In the genomic region with DNA sequence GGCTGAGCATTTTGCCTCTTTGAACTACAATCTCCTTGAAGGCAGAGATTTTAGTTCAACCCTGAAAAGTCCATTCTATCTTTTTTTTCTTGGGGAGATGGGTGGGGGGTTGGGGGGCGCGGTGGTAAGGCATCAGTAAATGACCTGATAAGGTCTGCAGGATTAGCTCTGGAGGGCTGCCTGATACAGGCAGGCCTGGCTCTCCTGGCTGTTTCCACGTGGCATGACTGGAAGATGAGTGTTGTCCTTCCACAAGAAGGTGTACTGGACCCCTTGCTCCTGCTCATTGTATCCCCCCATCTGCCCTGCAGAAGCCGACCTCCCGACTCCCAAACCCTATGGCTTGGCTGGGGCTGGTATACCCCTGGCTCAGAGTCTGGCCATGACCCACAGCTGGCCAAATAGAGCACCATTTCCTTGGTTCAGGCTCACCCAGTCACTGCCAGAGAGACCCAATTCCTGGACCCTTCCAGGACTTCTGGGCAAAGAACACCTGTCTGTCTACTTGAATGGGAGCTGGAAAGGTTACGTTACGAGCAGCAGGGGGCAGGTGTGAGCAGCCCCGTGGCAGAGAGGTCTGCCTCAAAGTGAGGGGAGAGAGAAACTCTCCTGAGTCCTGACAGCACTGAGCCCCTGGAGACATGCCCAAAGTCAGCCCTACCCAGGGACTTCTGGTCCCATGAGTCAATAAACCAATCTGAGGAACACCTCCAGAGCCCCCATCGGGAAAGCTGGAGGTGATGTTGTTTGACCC, we compare ENCODE assay signal across 8 cellular contexts. TPM values are rescaled to one million over a fixed set of nuclear protein-coding genes. Genes with fewer than 3 reads are reported as not detected.
DNase-seq lines count a peak whose midpoint lies in the region; ATAC-seq and TF ChIP-seq lines count a peak whose summit lies in the region.

No MANE protein-coding gene starts in this region.

- no peaks in the 10 kb centered on the region for H3K27me3 ChIP-seq in ACC112 (ENCODE audit: insufficient read depth, low read length)
- no peaks in the 10 kb centered on the region for H3K27me3 ChIP-seq in GM23248 (replicated peaks; ENCODE audit: insufficient read depth)
- peaks cover 0 to 3% (median 0%) of the 10 kb centered on the region in 45 donors for H3K27me3 ChIP-seq in dorsolateral prefrontal cortex

- H3K27ac Mint-ChIP-seq in nephron progenitor cell = no peak overlapping the region

- 75 to 81% methylated on average over 8 to 9 of the region's 9 CpGs for whole genome bisulfite sequencing in GM23248 (ENCODE audit: low coverage in 1 of 2, low lambda C conversion rate in 2 of 2, missing lambda C conversion rate in 2 of 2), 2 experiments

- H3K9ac ChIP-seq in GM23248 = no peak overlapping the region

- H3K27ac ChIP-seq in ACC112 (ENCODE audit: low read depth, low read length) = peak overlapping the region; percentile 54
- no peak overlapping the region for H3K27ac ChIP-seq in GM23248
- H3K27ac ChIP-seq in dorsolateral prefrontal cortex = peak overlapping the region in 1 of 59 donors; percentile 31

- peaks cover 16% of the 10 kb centered on the region for H3K27me3 Mint-ChIP-seq in nephron progenitor cell (ENCODE audit: low read depth, poor library complexity)

- ATAC-seq in GM19452 (IDR thresholded peaks at IDR 0.05; ENCODE audit: unreplicated experiment) = no peak
- no peak for ATAC-seq in HG02642 (IDR thresholded peaks at IDR 0.05; ENCODE audit: poor library complexity, unreplicated experiment)
- ATAC-seq in GM18502 (IDR thresholded peaks at IDR 0.05; ENCODE audit: poor library complexity, unreplicated experiment) = no peak

- in situ Hi-C loops in GM23248 (cut with MboI) = no loop called here

- peaks cover 8% of the 10 kb centered on the region for H3K36me3 Mint-ChIP-seq in nephron progenitor cell (ENCODE audit: low read depth)

- H3K4me3 ChIP-seq in ACC112 (ENCODE audit: low read depth, low read length) (no peak overlapping the region), GM23248 (no peak overlapping the region), dorsolateral prefrontal cortex (no peak overlapping the region)

- H3K9me3 Mint-ChIP-seq in nephron progenitor cell = peaks cover 3% of the 10 kb centered on the region

- peaks cover 50% of the 10 kb centered on the region for H3K4me1 ChIP-seq in ACC112 (ENCODE audit: control insufficient read depth, insufficient read depth, low read length, unreplicated experiment)
- H3K4me1 ChIP-seq in GM23248 (ENCODE audit: insufficient read depth) = peaks cover 33% of the 10 kb centered on the region

- 0 out of 2 replicates have a peak, but pooled peaks cover 3% of the 10 kb centered on the region for H3F3A ChIP-seq in GM23248 (ENCODE audit: insufficient read depth)

- H3K4me2 ChIP-seq in GM23248 (ENCODE audit: unreplicated experiment) = no peak overlapping the region

- no peaks in the 10 kb centered on the region for H3K79me2 ChIP-seq in ACC112 (ENCODE audit: control insufficient read depth, insufficient read depth, low read length, unreplicated experiment)
- H3K79me2 ChIP-seq in GM23248 (ENCODE audit: insufficient read depth) = peaks cover 15% of the 10 kb centered on the region

- no peak overlapping the region for H3K4me3 Mint-ChIP-seq in nephron progenitor cell

- H3K36me3 ChIP-seq in ACC112 (ENCODE audit: insufficient read depth, low read length) (no peaks in the 10 kb centered on the region), GM23248 (ENCODE audit: low read depth) (no peaks in the 10 kb centered on the region)

- H3K9me3 ChIP-seq in GM23248 (ENCODE audit: low read depth) = no peaks in the 10 kb centered on the region

- no peaks in the 10 kb centered on the region for H3K9me2 ChIP-seq in GM23248 (ENCODE audit: insufficient read depth)

- H4K20me1 ChIP-seq in GM23248 (ENCODE audit: insufficient read depth) = no peaks in the 10 kb centered on the region

- DNase-seq in GM23248 (peak; percentile 36), dorsolateral prefrontal cortex (no peak), nephron progenitor cell (peak; percentile 45)
- DNase-seq in activated CD4-positive, alpha-beta T cell treated with anti-CD3 and anti-CD28 coated beads for 1 hour = peak; percentile 42

- H2AFZ ChIP-seq in ACC112 (ENCODE audit: low read length, unreplicated experiment) = no peak overlapping the region
- no peak overlapping the region for H2AFZ ChIP-seq in GM23248

- intact Hi-C loops in dorsolateral prefrontal cortex (cut with DNase I) = no loop called here

- H3K4me1 Mint-ChIP-seq in nephron progenitor cell = peaks cover 84% of the 10 kb centered on the region

- TF ChIP-seq CTCF in dorsolateral prefrontal cortex (IDR thresholded peaks at IDR 0.05 in 54 of 56, conservative IDR thresholded peaks at IDR 0.05 in 2 of 56; ENCODE audit: low read depth in 1 of 56, partially characterized antibody in 56 of 56) = peak in 45 of 56 donors; percentile 7 to 46 (median 29)
- peak; percentile 54 for TF ChIP-seq CTCF in nephron progenitor cell (IDR thresholded peaks at IDR 0.05)

RNA-seq across cellular contexts. Expression of a gene that starts 17.0 kb away (rescaled TPM):
- total RNA-seq in GM23248 (2014; rRNA removed; shearing (Covaris generic)) = 53.1 and 55.2 TPM in 2 replicates
- polyA plus RNA-seq in GM23248 (2016; fragmentation: Nextera tagmentation; extraction: Ambion mirVana) = 120 and 123 TPM in 2 replicates
- 10 to 100 TPM; 19.3 to 58.1 (median 31.3) TPM for total RNA-seq in dorsolateral prefrontal cortex

RNA-seq across cellular contexts. Expression of a gene that starts 42.8 kb away (rescaled TPM):
- total RNA-seq in GM23248 (2014; rRNA removed; shearing (Covaris generic)) = not detected in 2 replicates
- not detected in 2 replicates for polyA plus RNA-seq in GM23248 (2016; fragmentation: Nextera tagmentation; extraction: Ambion mirVana)
- not detected for total RNA-seq in dorsolateral prefrontal cortex

Comparison
In these comparisons a context has a peak if more than half of its experiments do, and no peak if none do; other contexts are left out.
1. DNase-seq: peak in GM23248 (single experiment), activated CD4-positive, alpha-beta T cell treated with anti-CD3 and anti-CD28 coated beads for 1 hour (single experiment) and nephron progenitor cell (single experiment); none in dorsolateral prefrontal cortex (0 of 10).